ENCODE assay signal across 36 cellular contexts in genomic region chr10:5485290-5485689, GRCh38. TPM values are rescaled to one million over a fixed set of nuclear protein-coding genes. Genes with fewer than 3 reads are reported as not detected.
"Had no signal": no experiment of that assay in that cellular context is flagged by ENCODE, and none has a peak within 500 bp of the region (broad histone marks: within the 10 kb centered on the region; RNA-seq: fewer than 3 reads in every experiment).

No MANE protein-coding gene starts in this region.

- H3K4me1 ChIP-seq: esophagus muscularis mucosa, heart right ventricle, left lung, psoas muscle, sigmoid colon, testis, tibial artery had no signal

- FAIRE-seq: endothelial cell of umbilical vein, islet of Langerhans had no signal

- H3K36me3 Mint-ChIP-seq: naive thymus-derived CD8-positive, alpha-beta T cell; stimulated activated memory B cell treated with anti-CD40 and anti-IgM and Interleukin-4, amounts not matched to agents 10 μg/mL and 1 μg/mL and 100 μg/mL, for 72 hours; type B pancreatic cell had no signal

- DNase-seq: dermis blood vessel endothelial cell; effector memory CD4-positive, alpha-beta T cell; foreskin melanocyte; glutamatergic neuron; heart right ventricle; hippocampal formation; left cardiac atrium; mesenchymal stem cell; midbrain; naive thymus-derived CD8-positive, alpha-beta T cell; occipital lobe; ovary; right cardiac atrium; stimulated activated CD4-positive, alpha-beta T cell treated with anti-CD3 and anti-CD28 coated beads, Interleukin-4, amount 100 ng/mL, for 4 hours; stimulated activated naive CD8-positive, alpha-beta T cell treated with anti-CD3 and anti-CD28 coated beads, Interleukin-15, Interleukin-2, amounts not matched to agents 100 U/mL and 50 U/mL, for 24 hours; substantia nigra; testis had no signal

- ATAC-seq: heart right ventricle; left cardiac atrium; left lung; naive thymus-derived CD8-positive, alpha-beta T cell; psoas muscle; right cardiac atrium; stimulated activated memory B cell treated with anti-CD40 and anti-IgM and Interleukin-4, amounts not matched to agents 10 μg/mL and 1 μg/mL and 100 μg/mL, for 72 hours; stimulated activated naive CD8-positive, alpha-beta T cell treated with anti-CD3 and anti-CD28 coated beads, Interleukin-15, Interleukin-2, amounts not matched to agents 100 U/mL and 50 U/mL, for 24 hours had no signal

- H3K27me3 ChIP-seq: esophagus muscularis mucosa, left lung, ovary, sigmoid colon, testis, tibial artery had no signal

- H3K27ac ChIP-seq: coronary artery, esophagus muscularis mucosa, heart right ventricle, left lung, ovary, psoas muscle, sigmoid colon, testis, tibial artery had no signal

- H3K27ac Mint-ChIP-seq: stimulated activated memory B cell treated with anti-CD40 and anti-IgM and Interleukin-4, amounts not matched to agents 10 μg/mL and 1 μg/mL and 100 μg/mL, for 72 hours; type B pancreatic cell had no signal

- H3K36me3 ChIP-seq: esophagus muscularis mucosa, heart right ventricle, left lung, ovary, sigmoid colon, tibial artery had no signal

- H3K4me3 Mint-ChIP-seq: naive thymus-derived CD8-positive, alpha-beta T cell; stimulated activated memory B cell treated with anti-CD40 and anti-IgM and Interleukin-4, amounts not matched to agents 10 μg/mL and 1 μg/mL and 100 μg/mL, for 72 hours; type B pancreatic cell had no signal

- H3K9me3 Mint-ChIP-seq: naive thymus-derived CD8-positive, alpha-beta T cell; stimulated activated memory B cell treated with anti-CD40 and anti-IgM and Interleukin-4, amounts not matched to agents 10 μg/mL and 1 μg/mL and 100 μg/mL, for 72 hours; type B pancreatic cell had no signal

- H3K27me3 Mint-ChIP-seq: naive thymus-derived CD8-positive, alpha-beta T cell; type B pancreatic cell had no signal

- H3K9me3 ChIP-seq: esophagus muscularis mucosa, left lung, ovary, psoas muscle, sigmoid colon, testis, tibial artery had no signal

- H3K4me3 ChIP-seq: coronary artery, esophagus muscularis mucosa, heart right ventricle, left lung, ovary, psoas muscle, sigmoid colon, testis, tibial artery had no signal

RNA-seq across cellular contexts. Expression of gene CALML5, which starts 14.1 kb away (rescaled TPM):
- total RNA-seq: dermis blood vessel endothelial cell; endothelial cell of umbilical vein; epithelial cell of proximal tubule; esophagus muscularis mucosa; fibroblast of lung; heart right ventricle; kidney epithelial cell; left cardiac atrium; left lung; lung microvascular endothelial cell; myocyte; naive thymus-derived CD8-positive, alpha-beta T cell; occipital lobe; psoas muscle; renal cortical epithelial cell; right cardiac atrium; sigmoid colon; skeletal muscle tissue; urinary bladder had no signal
- polyA plus RNA-seq: endothelial cell of umbilical vein; fibroblast of lung; heart right ventricle; naive thymus-derived CD8-positive, alpha-beta T cell; neural cell; ovary; psoas muscle; right cardiac atrium; sigmoid colon; urinary bladder had no signal

RNA-seq across cellular contexts. Expression of gene CALML3, which starts 39.5 kb away (rescaled TPM):
- total RNA-seq: dermis blood vessel endothelial cell; endothelial cell of umbilical vein; epithelial cell of proximal tubule; esophagus muscularis mucosa; fibroblast of lung; heart right ventricle; kidney epithelial cell; left cardiac atrium; left lung; lung microvascular endothelial cell; myocyte; naive thymus-derived CD8-positive, alpha-beta T cell; occipital lobe; psoas muscle; renal cortical epithelial cell; right cardiac atrium; sigmoid colon; skeletal muscle tissue; urinary bladder had no signal
- polyA plus RNA-seq: endothelial cell of umbilical vein; fibroblast of lung; naive thymus-derived CD8-positive, alpha-beta T cell; neural cell; right cardiac atrium; urinary bladder had no signal
